ENCODE assay signal across 9 cellular contexts in genomic region chr7:95435422-95435780, GRCh38. TPM values are rescaled to one million over a fixed set of nuclear protein-coding genes. Genes with fewer than 3 reads are reported as not detected.
DNase-seq lines count a peak whose midpoint lies in the region; ATAC-seq, FAIRE-seq and TF ChIP-seq lines count a peak whose summit lies in the region.
"Had no signal": no experiment of that assay in that cellular context is flagged by ENCODE, and none has a peak within 500 bp of the region (broad histone marks: within the 10 kb centered on the region; RNA-seq: fewer than 3 reads in every experiment).

No MANE protein-coding gene starts in this region.

- no peak for ATAC-seq in activated T-cell treated with anti-CD3 and anti-CD28 coated beads, Interleukin-2, amount 50 U/mL, for 72 hours (replicated peaks in 1 of 2)

- no peak for TF ChIP-seq CTCF in cardiac fibroblast (IDR thresholded peaks at IDR 0.05; ENCODE audit: low read depth, low read length)

- H3K4me1 ChIP-seq in mesodermal cell (ENCODE audit: control insufficient read depth, insufficient read depth, low read length, poor library complexity, severe bottlenecking), result no peaks in the 10 kb centered on the region

- H3K27me3 Mint-ChIP-seq in activated T-cell treated with anti-CD3 and anti-CD28 coated beads, Interleukin-2, amount 50 U/mL, for 72 hours (ENCODE audit: low read depth), result no peaks in the 10 kb centered on the region

- H3K9me3 Mint-ChIP-seq in activated T-cell treated with anti-CD3 and anti-CD28 coated beads, Interleukin-2, amount 50 U/mL, for 72 hours, result no peaks in the 10 kb centered on the region

- H3K27ac ChIP-seq in mesodermal cell (ENCODE audit: low read depth, low read length, severe bottlenecking), result peak overlapping the region; percentile 85

- H3K4me1 Mint-ChIP-seq in activated T-cell treated with anti-CD3 and anti-CD28 coated beads, Interleukin-2, amount 50 U/mL, for 72 hours (ENCODE audit: low read depth), result peaks cover 18% of the 10 kb centered on the region

- H3K36me3 Mint-ChIP-seq in activated T-cell treated with anti-CD3 and anti-CD28 coated beads, Interleukin-2, amount 50 U/mL, for 72 hours (ENCODE audit: insufficient read depth in 2 of 2), result no peaks in the 10 kb centered on the region

- H3K27ac Mint-ChIP-seq in activated T-cell treated with anti-CD3 and anti-CD28 coated beads, Interleukin-2, amount 50 U/mL, for 72 hours, result peak overlapping the region; percentile 71

- H3K9me3 ChIP-seq in mesodermal cell (ENCODE audit: control insufficient read depth, low read length), result no peaks in the 10 kb centered on the region

- DNase-seq in activated T-cell treated with anti-CD3 and anti-CD28 coated beads, Interleukin-2, amount 50 U/mL, for 72 hours, result no peak
- DNase-seq in activated T-cell treated with anti-CD3 and anti-CD28 coated beads, Interleukin-2, amount 50 U/mL, for 1 hour, result no peak
- DNase-seq in cardiac fibroblast (ENCODE audit: low read depth in 2 of 2) (no peak), urothelium cell line (ENCODE audit: low spot score) (no peak), NCI-H82 (lab: John Stamatoyannopoulos, UW) (no peak), NCI-H187 (lab: John Stamatoyannopoulos, UW) (no peak), NK-92 (lab: John Stamatoyannopoulos, UW; ENCODE audit: unreplicated experiment) (no peak)

- H3K4me3 ChIP-seq in cardiac fibroblast (replicated peaks in 1 of 2; ENCODE audit: low read depth in 2 of 2, low read length in 2 of 2), result peak overlapping the region; percentile 55 to 70
- H3K4me3 ChIP-seq in mesodermal cell (ENCODE audit: extremely low read depth, insufficient read depth, low read length, poor library complexity, severe bottlenecking), result peak overlapping the region; percentile 63

- WGBS in mesodermal cell (ENCODE audit: insufficient coverage in 2 of 2), 2 experiments, result 71 to 85% methylated on average over 4 to 6 of the region's 9 CpGs

- H3K36me3 ChIP-seq in mesodermal cell (ENCODE audit: control insufficient read depth, insufficient read depth, low read length), result peaks cover 28% of the 10 kb centered on the region

- H3K4me3 Mint-ChIP-seq in activated T-cell treated with anti-CD3 and anti-CD28 coated beads, Interleukin-2, amount 50 U/mL, for 72 hours, result peak overlapping the region; percentile 87 to 90

- FAIRE-seq in urothelium cell line (lab: Jason Lieb, UNC), result peak; percentile 69

RNA-seq across cellular contexts. Expression of gene PON2, which starts 0.6 kb away (rescaled TPM):
- total RNA-seq in activated T-cell treated with anti-CD3 and anti-CD28 coated beads, Interleukin-2, amount 50 U/mL, for 72 hours, result 1 to 10 TPM; 4.4 to 6.9 TPM
- 97.3 TPM for polyA plus RNA-seq in mesodermal cell (2013, experiment 1 of 2)
- polyA plus RNA-seq in mesodermal cell (2013, experiment 2 of 2), result 103 TPM

RNA-seq across cellular contexts. Expression of gene PON3, which starts 39.2 kb away (rescaled TPM):
- under 1 TPM in 1 of 2 donors, not detected in 1; 0.31 TPM for total RNA-seq in activated T-cell treated with anti-CD3 and anti-CD28 coated beads, Interleukin-2, amount 50 U/mL, for 72 hours
- polyA plus RNA-seq in mesodermal cell (2013, experiment 1 of 2), result not detected
- polyA plus RNA-seq in mesodermal cell (2013, experiment 2 of 2), result not detected

RNA-seq across cellular contexts. Expression of gene ASB4, which starts 50.3 kb away (rescaled TPM):
- not detected for total RNA-seq in activated T-cell treated with anti-CD3 and anti-CD28 coated beads, Interleukin-2, amount 50 U/mL, for 72 hours
- 0.07 TPM for polyA plus RNA-seq in mesodermal cell (2013, experiment 1 of 2)
- polyA plus RNA-seq in mesodermal cell (2013, experiment 2 of 2), result 0.20 TPM
- total RNA-seq: M059J had no signal
